Comparison of ENCODE assay signal across 17 cellular contexts in genomic region chr4:77787969-77788368, GRCh38.
"Had no signal": no experiment of that assay in that cellular context is flagged by ENCODE, and none has a peak within 500 bp of the region (broad histone marks: within the 10 kb centered on the region; RNA-seq: fewer than 3 reads in every experiment).

No MANE protein-coding gene starts in this region.

- ATAC-seq: gastrocnemius medialis, heart right ventricle had no signal

- H3K27ac Mint-ChIP-seq: nephron progenitor cell had no signal

- DNase-seq: effector memory CD4-positive, alpha-beta T cell; gastrocnemius medialis; heart right ventricle; hypothalamus; kidney glomerular epithelial cell; mammary epithelial cell; nephron progenitor cell; sigmoid colon; stimulated activated CD4-positive, alpha-beta T cell treated with anti-CD3 and anti-CD28 coated beads, Interleukin-2, amount 100 ng/mL, for 24 hours; stimulated activated naive CD4-positive, alpha-beta T cell treated with Interleukin-2 at 50 U/mL for 16 hours; trophoblast cell had no signal

- H3K9me3 ChIP-seq: esophagus muscularis mucosa, gastrocnemius medialis, heart right ventricle, prostate gland, sigmoid colon had no signal

- H3K4me1 Mint-ChIP-seq: nephron progenitor cell had no signal

- H3K9ac ChIP-seq: parathyroid adenoma had no signal

- H3K36me3 ChIP-seq: esophagus muscularis mucosa, gastrocnemius medialis, heart right ventricle, prostate gland, sigmoid colon had no signal

- H3K27ac ChIP-seq: epithelial cell of prostate, esophagus muscularis mucosa, gastrocnemius medialis, heart right ventricle, parathyroid adenoma, prostate gland, sigmoid colon, skin epidermis had no signal

- H2AFZ ChIP-seq: parathyroid adenoma had no signal

- H3K9me3 Mint-ChIP-seq: nephron progenitor cell had no signal

- H3K27me3 ChIP-seq: esophagus muscularis mucosa, gastrocnemius medialis, heart right ventricle, sigmoid colon had no signal

- H3K4me3 ChIP-seq: esophagus muscularis mucosa, gastrocnemius medialis, heart right ventricle, prostate gland, sigmoid colon, skin epidermis had no signal

- H3K4me1 ChIP-seq: prostate gland had no signal

- FAIRE-seq: islet of Langerhans had no signal

- H3K4me3 Mint-ChIP-seq: nephron progenitor cell had no signal
